In the genomic region with DNA sequence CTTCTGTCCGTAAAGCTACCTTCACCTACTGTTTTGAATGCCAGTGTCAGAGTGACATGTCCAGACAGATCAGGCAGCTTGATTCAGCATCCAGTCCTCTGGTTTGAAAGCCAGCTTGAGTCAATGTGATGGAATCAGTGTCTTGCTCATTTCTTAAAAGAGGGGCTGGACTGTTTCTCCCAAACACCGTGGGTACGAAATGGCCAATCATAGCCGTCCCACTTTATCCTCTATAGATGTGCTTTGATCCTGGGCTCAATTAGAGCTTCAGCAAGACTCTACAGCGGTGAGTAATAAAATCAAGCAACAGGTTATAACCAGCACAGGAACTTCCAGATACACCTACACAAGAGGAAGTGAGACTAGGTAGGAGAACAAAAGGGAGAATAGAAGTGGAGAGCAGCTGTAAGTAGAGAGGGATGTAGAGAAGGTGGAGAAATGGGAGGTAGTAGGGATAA, we compare ENCODE assay signal across 16 cellular contexts. TPM values are rescaled to one million over a fixed set of nuclear protein-coding genes. Genes with fewer than 3 reads are reported as not detected.
DNase-seq lines count a peak whose midpoint lies in the region; ATAC-seq, FAIRE-seq and TF ChIP-seq lines count a peak whose summit lies in the region.
"Had no signal": no experiment of that assay in that cellular context is flagged by ENCODE, and none has a peak within 500 bp of the region (broad histone marks: within the 10 kb centered on the region; RNA-seq: fewer than 3 reads in every experiment).

No MANE protein-coding gene starts in this region.

- H3K27me3 ChIP-seq in DOHH2 (ENCODE audit: control insufficient read depth, low read length): no peaks in the 10 kb centered on the region
- no peaks in the 10 kb centered on the region for H3K27me3 ChIP-seq in spleen (replicated peaks in 1 of 7)
- H3K27me3 ChIP-seq: heart left ventricle had no signal

- H3K36me3 ChIP-seq in DOHH2 (ENCODE audit: control insufficient read depth, low read length) (no peaks in the 10 kb centered on the region), spleen (no peaks in the 10 kb centered on the region)
- H3K36me3 ChIP-seq: heart left ventricle had no signal

- TF ChIP-seq POLR2A in H54 (IDR thresholded peaks at IDR 0.05; ENCODE audit: low read depth, low read length) (no peak), spleen (IDR thresholded peaks at IDR 0.05) (no peak)

- no peaks in the 10 kb centered on the region for H3K9me2 ChIP-seq in DOHH2 (replicated peaks; ENCODE audit: control insufficient read depth, low read length)

- TF ChIP-seq CTCF in DOHH2 (IDR thresholded peaks at IDR 0.05; ENCODE audit: low read depth, low read length, poor library complexity, severe bottlenecking) (no peak), spleen (IDR thresholded peaks at IDR 0.05 in 8 of 11, conservative IDR thresholded peaks at IDR 0.05 in 3 of 11) (no peak)

- H3K79me2 ChIP-seq in DOHH2 (ENCODE audit: control insufficient read depth, low read length): no peaks in the 10 kb centered on the region

- no peaks in the 10 kb centered on the region for H4K20me1 ChIP-seq in DOHH2 (ENCODE audit: control insufficient read depth, insufficient read depth, low read depth, low read length)

- 70 to 84% (median 81%) methylated on average over 5 of the region's 5 CpGs for WGBS in spleen, 5 donors

- H3K27ac ChIP-seq in DOHH2 (ENCODE audit: low read depth, low read length) (no peak overlapping the region), spleen (no peak overlapping the region)
- H3K27ac ChIP-seq: A549, heart left ventricle had no signal

- H3K4me3 ChIP-seq in DOHH2 (ENCODE audit: low read length) (no peak overlapping the region), spleen (no peak overlapping the region)
- H3K4me3 ChIP-seq: A549, heart left ventricle had no signal

- intact Hi-C loops in spleen (cut with DNase I; ENCODE audit: low total_unique reads): no loop called here

- H3K9me3 ChIP-seq in DOHH2 (ENCODE audit: control insufficient read depth, insufficient read depth, low read length) (no peaks in the 10 kb centered on the region), spleen (peaks cover 0 to 6% (median 0%) of the 10 kb centered on the region in 8 donors)
- H3K9me3 ChIP-seq: A549, heart left ventricle had no signal

- no peaks in the 10 kb centered on the region for H3F3A ChIP-seq in DOHH2 (ENCODE audit: control insufficient read depth, insufficient read depth)

- H3K4me2 ChIP-seq in DOHH2 (ENCODE audit: low read length): peak overlapping the region; percentile 27; the same call in 1 of the 2 replicates
- H3K4me2 ChIP-seq: A549 had no signal

- ATAC-seq in GM19324 (IDR thresholded peaks at IDR 0.05; ENCODE audit: low FRiP score, unreplicated experiment): peak; percentile 77
- peak; percentile 93 for ATAC-seq in HG02642 (IDR thresholded peaks at IDR 0.05; ENCODE audit: poor library complexity, unreplicated experiment)
- ATAC-seq in HG03521 (IDR thresholded peaks at IDR 0.05; ENCODE audit: unreplicated experiment): peak; percentile 85
- no peak for ATAC-seq in SK-N-SH treated with all-trans-retinoic acid at 6 μM for 48 hours
- ATAC-seq: A549, heart left ventricle, sciatic nerve had no signal

- DNase-seq in H54 (ENCODE audit: insufficient read length, low spot score): no peak
- DNase-seq in ureter (ENCODE audit: low spot score): no peak
- no peak for DNase-seq in spleen
- DNase-seq: activated gamma-delta T cell treated with Interleukin-2 at 50 U/mL for 16 hours, heart left ventricle, NCI-H1105 had no signal

- H3K4me1 ChIP-seq in DOHH2 (ENCODE audit: control insufficient read depth, low read length) (peaks cover 6% of the 10 kb centered on the region), spleen (no peaks in the 10 kb centered on the region)
- H3K4me1 ChIP-seq: A549, heart left ventricle had no signal

- no peak for FAIRE-seq in H54 (lab: Jason Lieb, UNC)
- FAIRE-seq: A549, colon, TTC549 had no signal

TF ChIP-seq in SK-N-SH treated with all-trans-retinoic acid at 6 μM for 48 hours, 23 proteins besides CTCF, POLR2A, EP300 and RAD21:
- TF ChIP-seq, protein P1, sequence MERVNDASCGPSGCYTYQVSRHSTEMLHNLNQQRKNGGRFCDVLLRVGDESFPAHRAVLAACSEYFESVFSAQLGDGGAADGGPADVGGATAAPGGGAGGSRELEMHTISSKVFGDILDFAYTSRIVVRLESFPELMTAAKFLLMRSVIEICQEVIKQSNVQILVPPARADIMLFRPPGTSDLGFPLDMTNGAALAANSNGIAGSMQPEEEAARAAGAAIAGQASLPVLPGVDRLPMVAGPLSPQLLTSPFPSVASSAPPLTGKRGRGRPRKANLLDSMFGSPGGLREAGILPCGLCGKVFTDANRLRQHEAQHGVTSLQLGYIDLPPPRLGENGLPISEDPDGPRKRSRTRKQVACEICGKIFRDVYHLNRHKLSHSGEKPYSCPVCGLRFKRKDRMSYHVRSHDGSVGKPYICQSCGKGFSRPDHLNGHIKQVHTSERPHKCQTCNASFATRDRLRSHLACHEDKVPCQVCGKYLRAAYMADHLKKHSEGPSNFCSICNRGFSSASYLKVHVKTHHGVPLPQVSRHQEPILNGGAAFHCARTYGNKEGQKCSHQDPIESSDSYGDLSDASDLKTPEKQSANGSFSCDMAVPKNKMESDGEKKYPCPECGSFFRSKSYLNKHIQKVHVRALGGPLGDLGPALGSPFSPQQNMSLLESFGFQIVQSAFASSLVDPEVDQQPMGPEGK (CRISPR knock-in tag; IDR thresholded peaks at IDR 0.05; ENCODE audit: borderline replicate concordance): no peak
- TF ChIP-seq ZNF565 (CRISPR knock-in tag; conservative IDR thresholded peaks at IDR 0.05; ENCODE audit: low read depth): no peak
- TF ChIP-seq, protein P2, sequence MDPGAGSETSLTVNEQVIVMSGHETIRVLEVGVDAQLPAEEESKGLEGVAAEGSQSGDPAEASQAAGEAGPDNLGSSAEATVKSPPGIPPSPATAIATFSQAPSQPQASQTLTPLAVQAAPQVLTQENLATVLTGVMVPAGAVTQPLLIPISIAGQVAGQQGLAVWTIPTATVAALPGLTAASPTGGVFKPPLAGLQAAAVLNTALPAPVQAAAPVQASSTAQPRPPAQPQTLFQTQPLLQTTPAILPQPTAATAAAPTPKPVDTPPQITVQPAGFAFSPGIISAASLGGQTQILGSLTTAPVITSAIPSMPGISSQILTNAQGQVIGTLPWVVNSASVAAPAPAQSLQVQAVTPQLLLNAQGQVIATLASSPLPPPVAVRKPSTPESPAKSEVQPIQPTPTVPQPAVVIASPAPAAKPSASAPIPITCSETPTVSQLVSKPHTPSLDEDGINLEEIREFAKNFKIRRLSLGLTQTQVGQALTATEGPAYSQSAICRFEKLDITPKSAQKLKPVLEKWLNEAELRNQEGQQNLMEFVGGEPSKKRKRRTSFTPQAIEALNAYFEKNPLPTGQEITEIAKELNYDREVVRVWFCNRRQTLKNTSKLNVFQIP (CRISPR knock-in tag; IDR thresholded peaks at IDR 0.05; ENCODE audit: borderline replicate concordance, low read depth): no peak
- TF ChIP-seq, protein P3, sequence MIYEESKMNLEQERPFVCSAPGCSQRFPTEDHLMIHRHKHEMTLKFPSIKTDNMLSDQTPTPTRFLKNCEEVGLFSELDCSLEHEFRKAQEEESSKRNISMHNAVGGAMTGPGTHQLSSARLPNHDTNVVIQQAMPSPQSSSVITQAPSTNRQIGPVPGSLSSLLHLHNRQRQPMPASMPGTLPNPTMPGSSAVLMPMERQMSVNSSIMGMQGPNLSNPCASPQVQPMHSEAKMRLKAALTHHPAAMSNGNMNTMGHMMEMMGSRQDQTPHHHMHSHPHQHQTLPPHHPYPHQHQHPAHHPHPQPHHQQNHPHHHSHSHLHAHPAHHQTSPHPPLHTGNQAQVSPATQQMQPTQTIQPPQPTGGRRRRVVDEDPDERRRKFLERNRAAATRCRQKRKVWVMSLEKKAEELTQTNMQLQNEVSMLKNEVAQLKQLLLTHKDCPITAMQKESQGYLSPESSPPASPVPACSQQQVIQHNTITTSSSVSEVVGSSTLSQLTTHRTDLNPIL (CRISPR knock-in tag; IDR thresholded peaks at IDR 0.05; ENCODE audit: low read depth): no peak
- no peak for TF ChIP-seq ZFP3 (CRISPR knock-in tag; IDR thresholded peaks at IDR 0.05)
- no peak for TF ChIP-seq ZFP30 (CRISPR knock-in tag; IDR thresholded peaks at IDR 0.05)
- TF ChIP-seq ARNTL (CRISPR knock-in tag; IDR thresholded peaks at IDR 0.05; ENCODE audit: borderline replicate concordance, low read depth): no peak
- TF ChIP-seq SNAI2 (CRISPR knock-in tag; IDR thresholded peaks at IDR 0.05): no peak
- no peak for TF ChIP-seq OSR1 (CRISPR knock-in tag; IDR thresholded peaks at IDR 0.05)
- no peak for TF ChIP-seq RARB (CRISPR knock-in tag; IDR thresholded peaks at IDR 0.05)
- no peak for TF ChIP-seq BACH2 (CRISPR knock-in tag; IDR thresholded peaks at IDR 0.05; ENCODE audit: borderline replicate concordance)
- no peak for TF ChIP-seq ISL1 (CRISPR knock-in tag; IDR thresholded peaks at IDR 0.05)

RNA-seq across cellular contexts. Expression of a gene that starts 17.0 kb away (rescaled TPM):
- total RNA-seq in ureter: not detected
- not detected for total RNA-seq in spleen
- not detected for polyA plus RNA-seq in spleen
- total RNA-seq: heart left ventricle, mucosa of gallbladder, sciatic nerve had no signal
- polyA plus RNA-seq: A549, heart left ventricle had no signal

RNA-seq across cellular contexts. Expression of a gene that starts 51.5 kb away (rescaled TPM):
- not detected for total RNA-seq in ureter
- not detected for total RNA-seq in spleen
- polyA plus RNA-seq in spleen: not detected
- total RNA-seq: heart left ventricle, mucosa of gallbladder, sciatic nerve had no signal
- polyA plus RNA-seq: A549, heart left ventricle had no signal

RNA-seq across cellular contexts. Expression of a gene that starts 55.5 kb away (rescaled TPM):
- not detected for total RNA-seq in ureter
- not detected for total RNA-seq in spleen
- polyA plus RNA-seq in spleen: not detected
- total RNA-seq: heart left ventricle, mucosa of gallbladder, sciatic nerve had no signal
- polyA plus RNA-seq: A549, heart left ventricle had no signal
